18 cellular contexts compared by ENCODE assay signal in the genomic region with DNA sequence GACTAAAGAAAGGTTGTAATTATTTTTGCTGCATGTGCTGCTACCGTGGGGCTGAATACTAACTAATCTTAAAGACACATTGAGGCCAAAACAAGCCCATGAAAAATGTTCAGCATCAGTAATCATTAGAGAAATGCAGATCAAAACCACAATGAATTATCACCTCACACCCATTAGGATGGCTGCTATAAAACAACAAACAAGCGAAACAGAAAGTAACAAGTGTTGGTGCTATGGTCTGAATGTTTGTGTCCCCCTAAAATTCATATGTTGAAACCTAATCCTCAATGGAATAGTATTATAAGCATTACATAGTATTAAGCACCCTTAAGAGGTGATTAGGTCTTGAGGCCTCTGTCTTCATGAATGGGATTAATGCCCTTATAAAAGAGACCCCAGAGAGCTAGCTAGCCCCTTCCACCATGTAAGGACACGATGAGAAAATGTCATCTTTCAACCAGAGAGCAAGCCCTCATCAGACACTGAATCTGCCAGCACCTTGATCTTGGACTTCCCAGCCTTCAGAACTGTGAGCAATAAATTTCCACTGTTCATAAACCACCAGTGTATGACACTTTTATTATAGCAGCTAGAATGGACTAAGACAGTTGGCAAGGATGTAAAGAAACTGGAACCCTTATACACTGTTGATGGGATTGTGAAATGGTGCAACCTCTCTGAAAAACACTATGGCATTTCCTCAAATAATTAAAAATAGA.
DNase-seq lines count a peak whose midpoint lies in the region; TF ChIP-seq lines count a peak whose summit lies in the region.
"Had no signal": no experiment of that assay in that cellular context is flagged by ENCODE, and none has a peak within 500 bp of the region (broad histone marks: within the 10 kb centered on the region; RNA-seq: fewer than 3 reads in every experiment).

No MANE protein-coding gene starts in this region.

- peak; percentile 8 for DNase-seq in SIG-M5 treated with dmso at 0.1 percent for 504 hours (lab: John Stamatoyannopoulos, UW; ENCODE audit: unreplicated experiment)
- no peak for DNase-seq in SIG-M5 (lab: John Stamatoyannopoulos, UW)
- DNase-seq in EH (ENCODE audit: low read depth) = peak; percentile 3
- peak; percentile 8 for DNase-seq in NB4 (ENCODE audit: low read depth)
- peak; percentile 7 for DNase-seq in left kidney (ENCODE audit: low read depth, low spot score)
- no peak for DNase-seq in tibial nerve (ENCODE audit: low spot score in 2 of 2)
- no peak for DNase-seq in activated CD4-positive, alpha-beta memory T cell treated with anti-CD3 and anti-CD28 coated beads, Interleukin-2, amount 10 ng/mL, durations not matched to agents 7 days and 5 days
- DNase-seq: DMS153, EL, IMR-90, Kasumi-1, MM.1S, NCI-H1417 treated with DMSO at 0.1 percent for 48 hours, NCI-H1930, NCI-H2171, NCI-H446 treated with DMSO at 0.1 percent for 48 hours, SHP77 treated with DMSO at 0.1 percent for 48 hours had no signal

- H3K9me3 Mint-ChIP-seq in activated CD4-positive, alpha-beta memory T cell treated with anti-CD3 and anti-CD28 coated beads, Interleukin-2, amount 10 ng/mL, durations not matched to agents 7 days and 5 days = no peaks in the 10 kb centered on the region

- no peaks in the 10 kb centered on the region for H3K36me3 ChIP-seq in tibial nerve

- no peak for TF ChIP-seq CTCF in NB4 (IDR thresholded peaks at IDR 0.05; ENCODE audit: low read depth, low read length)
- TF ChIP-seq CTCF in tibial nerve (IDR thresholded peaks at IDR 0.05) = no peak

- no peaks in the 10 kb centered on the region for H3K4me1 ChIP-seq in tibial nerve

- H3K4me3 ChIP-seq in NB4 (ENCODE audit: low read depth, low read length) = no peak overlapping the region
- H3K4me3 ChIP-seq in tibial nerve = no peak overlapping the region

- H3K27me3 ChIP-seq in tibial nerve = no peaks in the 10 kb centered on the region

- CTCF ChIA-PET in activated CD4-positive, alpha-beta memory T cell treated with anti-CD3 and anti-CD28 coated beads, Interleukin-2, amount 10 ng/mL, durations not matched to agents 7 days and 5 days (lab: Charles Lee) = no interaction called here

- H3K27ac Mint-ChIP-seq in activated CD4-positive, alpha-beta memory T cell treated with anti-CD3 and anti-CD28 coated beads, Interleukin-2, amount 10 ng/mL, durations not matched to agents 7 days and 5 days = no peak overlapping the region

- no peaks in the 10 kb centered on the region for H3K36me3 Mint-ChIP-seq in activated CD4-positive, alpha-beta memory T cell treated with anti-CD3 and anti-CD28 coated beads, Interleukin-2, amount 10 ng/mL, durations not matched to agents 7 days and 5 days (ENCODE audit: low read depth)

- no peaks in the 10 kb centered on the region for H3K9me3 ChIP-seq in tibial nerve

- H3K4me1 Mint-ChIP-seq in activated CD4-positive, alpha-beta memory T cell treated with anti-CD3 and anti-CD28 coated beads, Interleukin-2, amount 10 ng/mL, durations not matched to agents 7 days and 5 days = peaks cover 23% of the 10 kb centered on the region

- no peak for TF ChIP-seq EP300 in tibial nerve (IDR thresholded peaks at IDR 0.05)

- WGBS in tibial nerve, 2 donors = 58 to 73% methylated on average over 3 of the region's 3 CpGs

- H3K4me3 Mint-ChIP-seq in activated CD4-positive, alpha-beta memory T cell treated with anti-CD3 and anti-CD28 coated beads, Interleukin-2, amount 10 ng/mL, durations not matched to agents 7 days and 5 days = no peak overlapping the region

- no peak for TF ChIP-seq POLR2A in NB4 (IDR thresholded peaks at IDR 0.05; ENCODE audit: extremely low read depth, insufficient read length)
- TF ChIP-seq POLR2A in tibial nerve (IDR thresholded peaks at IDR 0.05) = no peak

- H3K27ac ChIP-seq in tibial nerve = no peak overlapping the region
- H3K27ac ChIP-seq: C4-2B had no signal

- POLR2A ChIA-PET in activated CD4-positive, alpha-beta memory T cell treated with anti-CD3 and anti-CD28 coated beads, Interleukin-2, amount 10 ng/mL, durations not matched to agents 7 days and 5 days (lab: Charles Lee) = no interaction called here

- peaks cover 2% of the 10 kb centered on the region for H3K27me3 Mint-ChIP-seq in activated CD4-positive, alpha-beta memory T cell treated with anti-CD3 and anti-CD28 coated beads, Interleukin-2, amount 10 ng/mL, durations not matched to agents 7 days and 5 days

Comparison
In these comparisons a context has a peak if more than half of its experiments do, and no peak if none do; other contexts are left out.
1. DNase-seq: peak in SIG-M5 treated with dmso at 0.1 percent for 504 hours (single experiment), EH (single experiment), NB4 (single experiment) and left kidney (single experiment); none in SIG-M5 (single experiment), tibial nerve (0 of 2) and activated CD4-positive, alpha-beta memory T cell treated with anti-CD3 and anti-CD28 coated beads, Interleukin-2, amount 10 ng/mL, durations not matched to agents 7 days and 5 days (single experiment).